In genomic region chr1:234325878-234326492, GRCh38 we compare ENCODE assay signal across 8 cellular contexts. TPM values are rescaled to one million over a fixed set of nuclear protein-coding genes. Genes with fewer than 3 reads are reported as not detected.
DNase-seq lines count a peak whose midpoint lies in the region; ATAC-seq and TF ChIP-seq lines count a peak whose summit lies in the region.

No MANE protein-coding gene starts in this region.

- no peaks in the 10 kb centered on the region for H3K79me2 ChIP-seq in KMS-11 (ENCODE audit: insufficient read depth, low read depth)

- H3K36me3 ChIP-seq in KMS-11 (ENCODE audit: insufficient read depth) = no peaks in the 10 kb centered on the region
- no peaks in the 10 kb centered on the region for H3K36me3 ChIP-seq in uterus

- no peaks in the 10 kb centered on the region for H3K36me3 Mint-ChIP-seq in activated CD4-positive, alpha-beta T cell treated with anti-CD3 and anti-CD28 coated beads for 36 hours (ENCODE audit: low read depth)
- H3K36me3 Mint-ChIP-seq in dendritic cell treated with granulocyte-macrophage colony-stimulating factor and Interleukin-4, amounts not matched to agents 40 ng/mL and 50 ng/mL, for 4 days (ENCODE audit: low read depth) = no peaks in the 10 kb centered on the region

- TF ChIP-seq POLR2A in uterus (IDR thresholded peaks at IDR 0.05) = no peak

- peaks cover 28% of the 10 kb centered on the region for H3K4me1 Mint-ChIP-seq in activated CD4-positive, alpha-beta T cell treated with anti-CD3 and anti-CD28 coated beads for 36 hours
- peaks cover 44% of the 10 kb centered on the region for H3K4me1 Mint-ChIP-seq in dendritic cell treated with granulocyte-macrophage colony-stimulating factor and Interleukin-4, amounts not matched to agents 40 ng/mL and 50 ng/mL, for 4 days (ENCODE audit: low read depth)

- H3K9me3 Mint-ChIP-seq in activated CD4-positive, alpha-beta T cell treated with anti-CD3 and anti-CD28 coated beads for 36 hours (ENCODE audit: low read depth) = no peaks in the 10 kb centered on the region
- no peaks in the 10 kb centered on the region for H3K9me3 Mint-ChIP-seq in dendritic cell treated with granulocyte-macrophage colony-stimulating factor and Interleukin-4, amounts not matched to agents 40 ng/mL and 50 ng/mL, for 4 days

- ATAC-seq in activated CD4-positive, alpha-beta T cell treated with anti-CD3 and anti-CD28 coated beads for 36 hours = peak; percentile 60
- ATAC-seq in stimulated activated naive CD8-positive, alpha-beta T cell treated with anti-CD3 and anti-CD28 coated beads, Interleukin-15, Interleukin-2, amounts not matched to agents 100 U/mL and 50 U/mL, for 24 hours = peak; percentile 67
- ATAC-seq in HG03135 (IDR thresholded peaks at IDR 0.05; ENCODE audit: unreplicated experiment) = no peak

- TF ChIP-seq CTCF in KMS-11 (conservative IDR thresholded peaks at IDR 0.05; ENCODE audit: low read depth, low read length) (no peak), uterus (IDR thresholded peaks at IDR 0.05) (no peak)

- H3K27me3 Mint-ChIP-seq in activated CD4-positive, alpha-beta T cell treated with anti-CD3 and anti-CD28 coated beads for 36 hours = peaks cover 14% of the 10 kb centered on the region
- peaks cover 9% of the 10 kb centered on the region for H3K27me3 Mint-ChIP-seq in dendritic cell treated with granulocyte-macrophage colony-stimulating factor and Interleukin-4, amounts not matched to agents 40 ng/mL and 50 ng/mL, for 4 days

- POLR2A ChIA-PET in activated CD4-positive, alpha-beta T cell treated with anti-CD3 and anti-CD28 coated beads for 36 hours (lab: Charles Lee) = interaction anchor here (0.9 kb wide), 1 partner anchor 152 kb away, joined by 7 read pairs; no protein-coding TSS in a partner anchor

- H4K20me1 ChIP-seq in KMS-11 (ENCODE audit: insufficient read depth) = no peaks in the 10 kb centered on the region

- H3K4me1 ChIP-seq in KMS-11 (ENCODE audit: low read depth, poor library complexity, severe bottlenecking) = no peaks in the 10 kb centered on the region
- no peaks in the 10 kb centered on the region for H3K4me1 ChIP-seq in uterus

- peak overlapping the region; percentile 31; the same call in 1 of the 2 replicates for H2AFZ ChIP-seq in KMS-11 (ENCODE audit: low read depth)

- no peak overlapping the region for H3K27ac ChIP-seq in KMS-11
- no peak overlapping the region for H3K27ac ChIP-seq in uterus
- H3K27ac ChIP-seq in caudate nucleus (ENCODE audit: low read depth, low read length) = no peak overlapping the region

- H3K4me3 ChIP-seq in KMS-11 (IDR thresholded peaks at IDR 0.05; ENCODE audit: insufficient read depth, low read depth, low read length) (no peak overlapping the region), uterus (no peak overlapping the region)

- peak overlapping the region; percentile 39 for H3K27ac Mint-ChIP-seq in activated CD4-positive, alpha-beta T cell treated with anti-CD3 and anti-CD28 coated beads for 36 hours
- no peak overlapping the region for H3K27ac Mint-ChIP-seq in dendritic cell treated with granulocyte-macrophage colony-stimulating factor and Interleukin-4, amounts not matched to agents 40 ng/mL and 50 ng/mL, for 4 days

- DNase-seq in activated CD4-positive, alpha-beta T cell treated with anti-CD3 and anti-CD28 coated beads for 36 hours = peak; percentile 24
- no peak for DNase-seq in activated CD4-positive, alpha-beta T cell treated with anti-CD3 and anti-CD28 coated beads, Interleukin-2, amount 50 U/mL, for 1 hour
- no peak for DNase-seq in stimulated activated naive CD8-positive, alpha-beta T cell treated with anti-CD3 and anti-CD28 coated beads, Interleukin-15, Interleukin-2, amounts not matched to agents 100 U/mL and 50 U/mL, for 24 hours
- DNase-seq in uterus (no peak), caudate nucleus (lab: John Stamatoyannopoulos, UW) (no peak)

- H3K27me3 ChIP-seq in KMS-11 (ENCODE audit: insufficient read depth, low read depth) = no peaks in the 10 kb centered on the region
- no peaks in the 10 kb centered on the region for H3K27me3 ChIP-seq in uterus

- intact Hi-C loops in activated CD4-positive, alpha-beta T cell treated with anti-CD3 and anti-CD28 coated beads for 36 hours (cut with DNase I, micrococcal nuclease) = loop anchor here (1.0 to 10.0 kb wide), 12 partner anchors 11 to 759 kb away; partner anchors contain the start of genes COA6 (in 2 of the 2) and TARBP1 (in 1 of the 2)
- intact Hi-C loops in dendritic cell treated with granulocyte-macrophage colony-stimulating factor and Interleukin-4, amounts not matched to agents 40 ng/mL and 50 ng/mL, for 4 days (cut with micrococcal nuclease) = loop anchor here (5.0 kb wide), 1 partner anchor 174 kb away; no protein-coding TSS in a partner anchor
- intact Hi-C loops in uterus (cut with DNase I; ENCODE audit: low total_unique reads) = no loop called here

- peak overlapping the region; percentile 69 for H3K4me3 Mint-ChIP-seq in activated CD4-positive, alpha-beta T cell treated with anti-CD3 and anti-CD28 coated beads for 36 hours
- H3K4me3 Mint-ChIP-seq in dendritic cell treated with granulocyte-macrophage colony-stimulating factor and Interleukin-4, amounts not matched to agents 40 ng/mL and 50 ng/mL, for 4 days = peak overlapping the region; percentile 40

- no peaks in the 10 kb centered on the region for H3K9me3 ChIP-seq in uterus

- no peak overlapping the region for H3K9ac ChIP-seq in KMS-11

- CTCF ChIA-PET in activated CD4-positive, alpha-beta T cell treated with anti-CD3 and anti-CD28 coated beads for 36 hours (lab: Charles Lee) = interaction anchor here (0.7 to 6.6 kb wide), 16 partner anchors 9 to 398 kb away, joined by 3 to 69 read pairs (median 5); no protein-coding TSS in a partner anchor

- peak overlapping the region; percentile 0; the same call in 1 of the 2 replicates for H3K4me2 ChIP-seq in KMS-11

RNA-seq across cellular contexts. Expression of gene COA6, which starts 47.3 kb away (rescaled TPM):
- 10 to 100 TPM; 56.5 to 69.5 TPM for total RNA-seq in activated CD4-positive, alpha-beta T cell treated with anti-CD3 and anti-CD28 coated beads for 36 hours
- total RNA-seq in uterus = 10 to 100 TPM; 10.6 to 16.8 (median 14.6) TPM
